7 cellular contexts compared by ENCODE assay signal in genomic region chr12:120261951-120262851, GRCh38. TPM values are rescaled to one million over a fixed set of nuclear protein-coding genes. Genes with fewer than 3 reads are reported as not detected.
DNase-seq lines count a peak whose midpoint lies in the region; ATAC-seq and TF ChIP-seq lines count a peak whose summit lies in the region.
"Had no signal": no experiment of that assay in that cellular context is flagged by ENCODE, and none has a peak within 500 bp of the region (broad histone marks: within the 10 kb centered on the region; RNA-seq: fewer than 3 reads in every experiment).

No MANE protein-coding gene starts in this region.

- H3K4me1 ChIP-seq in PC-3 (ENCODE audit: insufficient read depth, low read length): peaks cover 61% of the 10 kb centered on the region

- H3K4me2 ChIP-seq in PC-3 (ENCODE audit: low read length): peak overlapping the region; percentile 96

- peak overlapping the region; percentile 91 for H3K4me3 ChIP-seq in PC-3 (ENCODE audit: low read length)
- peak overlapping the region in 3 of 7 experiments; percentile 6 to 90 (median 89) for H3K4me3 ChIP-seq in skin epidermis
- H3K4me3 ChIP-seq: SK-N-MC had no signal

- no peaks in the 10 kb centered on the region for H3K9me2 ChIP-seq in PC-3 (replicated peaks; ENCODE audit: low read length)

- intact Hi-C loops in PC-3 (cut with micrococcal nuclease): loop anchor here (1.0 kb wide), 2 partner anchors 31 to 61 kb away; partner anchors contain the start of gene RPLP0

- H3K36me3 ChIP-seq in PC-3 (ENCODE audit: low read depth, low read length): peaks cover 36% of the 10 kb centered on the region

- no peak overlapping the region for H2AFZ ChIP-seq in PC-3 (ENCODE audit: low read length)

- peak overlapping the region; percentile 94 for H3K9ac ChIP-seq in PC-3 (ENCODE audit: low read length)

- H3K79me2 ChIP-seq in PC-3 (ENCODE audit: low read length): peaks cover 83% of the 10 kb centered on the region

- H4K20me1 ChIP-seq in PC-3 (ENCODE audit: low read length): peaks cover 26% of the 10 kb centered on the region

- POLR2A ChIA-PET in PC-3 (lab: Charles Lee; ENCODE audit: unreplicated experiment): interaction anchor here (0.5 to 2.5 kb wide), 9 partner anchors 13 to 268 kb away, joined by 3 to 47 read pairs (median 10); partner anchors contain the start of genes RNU4-1, RNU4-2 and RPLP0

- ATAC-seq in PC-3: peak; percentile 60

- H3K27ac ChIP-seq in PC-3 (ENCODE audit: low read length) (peak overlapping the region; percentile 91), skin epidermis (peak overlapping the region in 19 of 21 experiments; percentile 21 to 99 (median 96))
- H3K27ac ChIP-seq: SK-N-MC had no signal

- peak; percentile 99 for DNase-seq in PC-3
- DNase-seq in epidermal melanocyte (ENCODE audit: insufficient read length, low spot score): peak; percentile 76
- no peak for DNase-seq in NCI-H345 (lab: John Stamatoyannopoulos, UW)
- DNase-seq in NCI-H1048 (lab: John Stamatoyannopoulos, UW): no peak
- DNase-seq in NCI-H1092 treated with DMSO at 0.1 percent for 48 hours (lab: John Stamatoyannopoulos, UW): no peak

- TF ChIP-seq CTCF in PC-3 (conservative IDR thresholded peaks at IDR 0.05; ENCODE audit: low read depth, low read length): no peak

- CTCF ChIA-PET in PC-3 (lab: Charles Lee): interaction anchor here (1.2 to 6.5 kb wide), 4 partner anchors 25 to 61 kb away, joined by 6 to 142 read pairs (median 6); partner anchors contain the start of gene RPLP0

- no peaks in the 10 kb centered on the region for H3K27me3 ChIP-seq in PC-3 (ENCODE audit: low read length)

- no TSS peak for BruUV-seq in PC-3 (replicated peaks; lab: Mats Ljungman, UMichigan)

- H3F3A ChIP-seq in PC-3 (ENCODE audit: low read length, unreplicated experiment): peaks cover 17% of the 10 kb centered on the region

- H3K9me3 ChIP-seq in PC-3 (ENCODE audit: low read length): no peaks in the 10 kb centered on the region

RNA-seq across cellular contexts. Expression of gene PXN, which starts 3.3 kb away (rescaled TPM):
- 313 and 413 TPM in 2 replicates for total RNA-seq in PC-3 (2014; rRNA removed)

RNA-seq across cellular contexts. Expression of gene RNU4-2, which starts 29.5 kb away (rescaled TPM):
- under 0.01 TPM in 2 replicates for total RNA-seq in PC-3 (2014; rRNA removed)

RNA-seq across cellular contexts. Expression of gene RNU4-1, which starts 30.8 kb away (rescaled TPM):
- total RNA-seq in PC-3 (2014; rRNA removed): under 0.01 TPM in 2 replicates

RNA-seq across cellular contexts. Expression of gene SIRT4, which starts 39.9 kb away (rescaled TPM):
- 0.98 and 1.9 TPM in 2 replicates for total RNA-seq in PC-3 (2014; rRNA removed)

Comparison
In these comparisons a context has a peak if more than half of its experiments do, and no peak if none do; other contexts are left out.
1. DNase-seq: peak in PC-3 (single experiment) and epidermal melanocyte (single experiment); none in NCI-H345 (single experiment), NCI-H1048 (single experiment) and NCI-H1092 treated with DMSO at 0.1 percent for 48 hours (single experiment).